Comparison of ENCODE assay signal across 8 cellular contexts in genomic region chr1:111032295-111032897, GRCh38.
DNase-seq lines count a peak whose midpoint lies in the region; ATAC-seq, FAIRE-seq and TF ChIP-seq lines count a peak whose summit lies in the region.

No MANE protein-coding gene starts in this region.

- no peaks in the 10 kb centered on the region for H3K36me3 ChIP-seq in NT2/D1 (ENCODE audit: insufficient read depth, insufficient read length, low read length)
- H3K36me3 ChIP-seq in body of pancreas (replicated peaks in 1 of 2; ENCODE audit: insufficient read depth in 1 of 2, low read depth in 2 of 2): no peaks in the 10 kb centered on the region

- DNase-seq in D341Med (ENCODE audit: low spot score) (peak; percentile 39), H4 (ENCODE audit: low spot score) (peak; percentile 11), NT2/D1 (ENCODE audit: low read depth, low spot score) (peak; percentile 16), body of pancreas (peak in 3 of 4 donors; percentile 24 to 38 (median 28)), lung microvascular endothelial cell (ENCODE audit: low read depth in 2 of 2) (peak; percentile 50 to 55), urothelium cell line (ENCODE audit: low spot score) (peak; percentile 54), GM19238 (ENCODE audit: insufficient read length, low spot score) (no peak)

- H3K4me3 ChIP-seq in NT2/D1 (ENCODE audit: insufficient read length, low read depth): no peak overlapping the region
- no peak overlapping the region for H3K4me3 ChIP-seq in body of pancreas

- peak; percentile 53 to 87 (median 64) for TF ChIP-seq CTCF in body of pancreas (IDR thresholded peaks at IDR 0.05)

- WGBS in body of pancreas, 2 donors: 26 to 29% methylated on average over 9 of the region's 9 CpGs

- H3K4me1 ChIP-seq in NT2/D1 (ENCODE audit: insufficient read depth, insufficient read length) (peaks cover 2% of the 10 kb centered on the region), body of pancreas (no peaks in the 10 kb centered on the region)

- H3K27ac ChIP-seq in body of pancreas: no peak overlapping the region

- FAIRE-seq in urothelium cell line (lab: Jason Lieb, UNC): peak; percentile 17

- intact Hi-C loops in body of pancreas (cut with DNase I): no loop called here

- ATAC-seq in body of pancreas: no peak
- no peak for ATAC-seq in GM21447 (IDR thresholded peaks at IDR 0.05; ENCODE audit: unreplicated experiment)

- H3K27me3 ChIP-seq in NT2/D1 (ENCODE audit: insufficient read depth, insufficient read length): no peaks in the 10 kb centered on the region
- no peaks in the 10 kb centered on the region for H3K27me3 ChIP-seq in body of pancreas

- no peak for TF ChIP-seq POLR2A in body of pancreas (IDR thresholded peaks at IDR 0.05)

- H3K9ac ChIP-seq in NT2/D1 (ENCODE audit: insufficient read length, low read depth): no peak overlapping the region

- no peaks in the 10 kb centered on the region for H3K9me3 ChIP-seq in NT2/D1 (ENCODE audit: insufficient read depth, low read length)
- no peaks in the 10 kb centered on the region for H3K9me3 ChIP-seq in body of pancreas
